18 cellular contexts compared by ENCODE assay signal in genomic region chr3:181859518-181859917, GRCh38.
DNase-seq lines count a peak whose midpoint lies in the region; ATAC-seq and TF ChIP-seq lines count a peak whose summit lies in the region.
"Had no signal": no experiment of that assay in that cellular context is flagged by ENCODE, and none has a peak within 500 bp of the region (broad histone marks: within the 10 kb centered on the region; RNA-seq: fewer than 3 reads in every experiment).

No MANE protein-coding gene starts in this region.

- H2AK5ac ChIP-seq in H9 (ENCODE audit: insufficient read length, low read length): no peak overlapping the region

- peak overlapping the region; percentile 62 for H3K4me2 ChIP-seq in H9 (ENCODE audit: insufficient read depth, insufficient read length, low read length)
- H3K4me2 ChIP-seq: BLaER1 treated with 17β-estradiol and CSF1 and Interleukin-3, amounts not matched to agents 10 nM and 100 nM; KMS-11; PC-9 had no signal

- no peak overlapping the region for H3K56ac ChIP-seq in H9 (ENCODE audit: insufficient read length, low read depth, low read length)

- intact Hi-C loops in activated CD8-positive, alpha-beta T cell treated with anti-CD3 and anti-CD28 coated beads for 36 hours (cut with micrococcal nuclease): no loop called here

- H2BK120ac ChIP-seq in H9 (ENCODE audit: low read depth, low read length, poor library complexity, severe bottlenecking): no peak overlapping the region

- H3K4me3 Mint-ChIP-seq in H9: peak overlapping the region in 1 of 2 experiments; percentile 63; a peak in 3 of 5 replicates
- no peak overlapping the region for H3K4me3 Mint-ChIP-seq in progenitor cell of endocrine pancreas (ENCODE audit: low read depth)
- H3K4me3 Mint-ChIP-seq in activated CD8-positive, alpha-beta T cell treated with anti-CD3 and anti-CD28 coated beads for 36 hours: no peak overlapping the region
- H3K4me3 Mint-ChIP-seq: HFFc6 had no signal

- H3K9me3 Mint-ChIP-seq in H9: no peaks in the 10 kb centered on the region; a peak in 1 of 5 replicates
- H3K9me3 Mint-ChIP-seq in progenitor cell of endocrine pancreas (ENCODE audit: low read depth): no peaks in the 10 kb centered on the region
- H3K9me3 Mint-ChIP-seq in activated CD8-positive, alpha-beta T cell treated with anti-CD3 and anti-CD28 coated beads for 36 hours: no peaks in the 10 kb centered on the region

- no peak overlapping the region for H3K18ac ChIP-seq in H9 (ENCODE audit: insufficient read length, low read depth, low read length)

- H3K14ac ChIP-seq in H9 (ENCODE audit: insufficient read depth, low read length): no peak overlapping the region

- WGBS in H9 (ENCODE audit: extremely low coverage, insufficient read length, low lambda C conversion rate): no CpG with 5 or more reads among the region's 4 CpGs

- H2BK5ac ChIP-seq in H9 (ENCODE audit: insufficient read length, low read length): no peak overlapping the region

- H3T11ph ChIP-seq in H9 (ENCODE audit: low read length): no peak overlapping the region

- H3K4ac ChIP-seq in H9 (ENCODE audit: low read depth, low read length): no peak overlapping the region

- peak overlapping the region; percentile 91 to 98 (median 91); a peak in 6 of 7 replicates for H3K27ac Mint-ChIP-seq in H9
- peak overlapping the region; percentile 39 for H3K27ac Mint-ChIP-seq in progenitor cell of endocrine pancreas
- H3K27ac Mint-ChIP-seq in activated CD8-positive, alpha-beta T cell treated with anti-CD3 and anti-CD28 coated beads for 36 hours: no peak overlapping the region
- H3K27ac Mint-ChIP-seq: HFFc6 had no signal

- no peaks in the 10 kb centered on the region for H3K27me3 ChIP-seq in H9 (ENCODE audit: insufficient read depth, low read length)
- no peaks in the 10 kb centered on the region for H3K27me3 ChIP-seq in NT2/D1 (ENCODE audit: insufficient read depth, insufficient read length)
- H3K27me3 ChIP-seq: BLaER1 treated with 17β-estradiol and CSF1 and Interleukin-3, amounts not matched to agents 10 nM and 100 nM had no signal

- no peak overlapping the region for H3K9ac ChIP-seq in H9 (ENCODE audit: extremely low read depth, insufficient read length, low read length)
- no peak overlapping the region for H3K9ac ChIP-seq in NT2/D1 (ENCODE audit: insufficient read length, low read depth)
- H3K9ac ChIP-seq: BLaER1 treated with 17β-estradiol and CSF1 and Interleukin-3, amounts not matched to agents 10 nM and 100 nM; KMS-11 had no signal

- H3K36me3 Mint-ChIP-seq in H9 (ENCODE audit: insufficient read depth in 1 of 3, low read depth in 3 of 3) (no peaks in the 10 kb centered on the region), progenitor cell of endocrine pancreas (ENCODE audit: insufficient read depth) (no peaks in the 10 kb centered on the region)
- H3K36me3 Mint-ChIP-seq in activated CD8-positive, alpha-beta T cell treated with anti-CD3 and anti-CD28 coated beads for 36 hours (ENCODE audit: low read depth): no peaks in the 10 kb centered on the region

- H2AFZ ChIP-seq in H9 (ENCODE audit: low read length): no peak overlapping the region
- H2AFZ ChIP-seq: PC-9 had no signal

- no peaks in the 10 kb centered on the region for H3K23me2 ChIP-seq in H9 (ENCODE audit: insufficient read length, low read depth, low read length, poor library complexity, severe bottlenecking)

- no peaks in the 10 kb centered on the region for H3K79me2 ChIP-seq in H9 (ENCODE audit: insufficient read depth, low read length)

- CTCF ChIA-PET in activated CD8-positive, alpha-beta T cell treated with anti-CD3 and anti-CD28 coated beads for 36 hours (lab: Charles Lee): no interaction called here

- H2BK20ac ChIP-seq in H9 (ENCODE audit: low read depth, low read length, poor library complexity, severe bottlenecking): no peak overlapping the region

- no peak overlapping the region for H3K4me3 ChIP-seq in NT2/D1 (ENCODE audit: insufficient read length, low read depth)
- H3K4me3 ChIP-seq: BLaER1 treated with 17β-estradiol and CSF1 and Interleukin-3, amounts not matched to agents 10 nM and 100 nM; PC-9 had no signal

- peaks cover 33 to 40% of the 10 kb centered on the region in 2 experiments for H3K4me1 Mint-ChIP-seq in H9
- H3K4me1 Mint-ChIP-seq in progenitor cell of endocrine pancreas (ENCODE audit: low read depth): peaks cover 23% of the 10 kb centered on the region
- H3K4me1 Mint-ChIP-seq in activated CD8-positive, alpha-beta T cell treated with anti-CD3 and anti-CD28 coated beads for 36 hours (ENCODE audit: low read depth): no peaks in the 10 kb centered on the region

- H2BK12ac ChIP-seq in H9 (ENCODE audit: insufficient read length, low read depth, low read length): no peak overlapping the region

- no peak overlapping the region for H4K5ac ChIP-seq in H9 (ENCODE audit: insufficient read length, low read depth, low read length)

- H4K91ac ChIP-seq in H9 (ENCODE audit: insufficient read length, low read depth, low read length): no peak overlapping the region

- no peaks in the 10 kb centered on the region for H4K20me1 ChIP-seq in H9 (ENCODE audit: control insufficient read depth, insufficient read depth, insufficient read length)
- H4K20me1 ChIP-seq: BLaER1 treated with 17β-estradiol and CSF1 and Interleukin-3, amounts not matched to agents 10 nM and 100 nM had no signal

- no peak overlapping the region for H3K23ac ChIP-seq in H9 (ENCODE audit: insufficient read length, low read depth, low read length)

- TF ChIP-seq CTCF in H9 (conservative IDR thresholded peaks at IDR 0.05) (no peak), progenitor cell of endocrine pancreas (IDR thresholded peaks at IDR 0.05; ENCODE audit: unreplicated experiment) (no peak)
- TF ChIP-seq CTCF in activated CD8-positive, alpha-beta T cell treated with anti-CD3 and anti-CD28 coated beads for 36 hours (IDR thresholded peaks at IDR 0.05): no peak

- no peaks in the 10 kb centered on the region for H3K27me3 Mint-ChIP-seq in H9 (ENCODE audit: low read depth)
- no peaks in the 10 kb centered on the region for H3K27me3 Mint-ChIP-seq in progenitor cell of endocrine pancreas
- no peaks in the 10 kb centered on the region for H3K27me3 Mint-ChIP-seq in activated CD8-positive, alpha-beta T cell treated with anti-CD3 and anti-CD28 coated beads for 36 hours

- no peak for ATAC-seq in activated CD8-positive, alpha-beta T cell treated with anti-CD3 and anti-CD28 coated beads for 36 hours

- H3K79me1 ChIP-seq in H9 (ENCODE audit: insufficient read depth, low read depth, low read length, poor library complexity, severe bottlenecking): no peaks in the 10 kb centered on the region

- no peak overlapping the region for H4K8ac ChIP-seq in H9 (replicated peaks; ENCODE audit: insufficient read length, low read depth, low read length)

- no peaks in the 10 kb centered on the region for H3K9me3 ChIP-seq in H9 (ENCODE audit: control insufficient read depth, low read depth, low read length)
- H3K9me3 ChIP-seq in NT2/D1 (ENCODE audit: insufficient read depth, low read length): no peaks in the 10 kb centered on the region
- H3K9me3 ChIP-seq: BLaER1 treated with 17β-estradiol and CSF1 and Interleukin-3, amounts not matched to agents 10 nM and 100 nM had no signal

- H3K36me3 ChIP-seq in NT2/D1 (ENCODE audit: insufficient read depth, insufficient read length, low read length): no peaks in the 10 kb centered on the region
- H3K36me3 ChIP-seq: BLaER1 treated with 17β-estradiol and CSF1 and Interleukin-3, amounts not matched to agents 10 nM and 100 nM had no signal

- H3K4me1 ChIP-seq in H9 (ENCODE audit: insufficient read depth, low read length) (peaks cover 14% of the 10 kb centered on the region), NT2/D1 (ENCODE audit: insufficient read depth, insufficient read length) (peaks cover 2% of the 10 kb centered on the region)
- H3K4me1 ChIP-seq: BLaER1 treated with 17β-estradiol and CSF1 and Interleukin-3, amounts not matched to agents 10 nM and 100 nM had no signal

- POLR2A ChIA-PET in activated CD8-positive, alpha-beta T cell treated with anti-CD3 and anti-CD28 coated beads for 36 hours (lab: Charles Lee): interaction anchor here (0.6 kb wide), 1 partner anchor 46 kb away, joined by 3 read pairs; no protein-coding TSS in a partner anchor

- H2BK15ac ChIP-seq in H9 (ENCODE audit: low read depth, low read length): no peak overlapping the region

- H3K27ac ChIP-seq in H9 (ENCODE audit: insufficient read length, low read depth, low read length): peak overlapping the region; percentile 93
- H3K27ac ChIP-seq: BLaER1 treated with 17β-estradiol and CSF1 and Interleukin-3, amounts not matched to agents 10 nM and 100 nM; KMS-11; PC-9 had no signal

- DNase-seq in H9 (peak; percentile 68), NT2/D1 (ENCODE audit: low read depth, low spot score) (peak; percentile 77), iPS DF 4.7 (ENCODE audit: extremely low read depth, low spot score) (peak; percentile 38), progenitor cell of endocrine pancreas (ENCODE audit: low spot score, unreplicated experiment) (no peak), NCI-H187 (lab: John Stamatoyannopoulos, UW) (no peak)
- DNase-seq in activated CD8-positive, alpha-beta T cell treated with anti-CD3 and anti-CD28 coated beads for 36 hours: no peak
- no peak for DNase-seq in activated CD4-positive, CD25-positive, alpha-beta regulatory T cell (lab: John Stamatoyannopoulos, UW)
- DNase-seq: GF-D8; GOT3; HFFc6; NCI-H1436; NCI-H2171 treated with DMSO at 0.1 percent for 48 hours; NCI-H446; NK-92 treated with Interleukin-12 subunit alpha and Interleukin-12 subunit beta, amount 100 ng/mL, for 24 hours; PC-9; T-helper 1 cell had no signal

Comparison
In these comparisons a context has a peak if more than half of its experiments do, and no peak if none do; other contexts are left out.
1. DNase-seq: peak in H9 (single experiment), NT2/D1 (single experiment) and iPS DF 4.7 (single experiment); none in progenitor cell of endocrine pancreas (single experiment), activated CD8-positive, alpha-beta T cell treated with anti-CD3 and anti-CD28 coated beads for 36 hours (single experiment), activated CD4-positive, CD25-positive, alpha-beta regulatory T cell (0 of 4) and NCI-H187 (0 of 2).